9 cellular contexts compared by ENCODE assay signal in the genomic region with DNA sequence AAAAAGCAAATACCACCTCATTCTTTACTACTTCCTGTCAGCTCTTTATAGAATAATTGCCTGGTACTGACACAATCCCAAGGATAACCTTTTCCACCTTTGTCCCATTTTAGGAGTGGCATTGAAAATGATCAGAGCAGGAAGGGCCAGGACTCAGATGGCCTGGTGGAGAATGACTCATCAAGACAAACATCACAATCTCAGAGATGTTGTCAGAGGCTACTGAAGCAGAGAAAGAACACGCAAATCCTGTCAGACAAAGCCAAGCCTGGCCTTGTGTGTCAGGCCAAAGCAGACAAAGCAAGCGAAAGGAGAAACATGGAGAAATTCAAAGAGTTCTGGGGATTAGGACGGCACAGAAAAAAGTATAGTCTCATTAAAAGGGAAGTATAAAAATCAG. TPM values are rescaled to one million over a fixed set of nuclear protein-coding genes. Genes with fewer than 3 reads are reported as not detected.
DNase-seq lines count a peak whose midpoint lies in the region; ATAC-seq and TF ChIP-seq lines count a peak whose summit lies in the region.
"Had no signal": no experiment of that assay in that cellular context is flagged by ENCODE, and none has a peak within 500 bp of the region (broad histone marks: within the 10 kb centered on the region; RNA-seq: fewer than 3 reads in every experiment).

No MANE protein-coding gene starts in this region.

- H3K27ac Mint-ChIP-seq in progenitor cell of endocrine pancreas = peak overlapping the region; percentile 70

- peaks cover 5% of the 10 kb centered on the region for H3K4me1 Mint-ChIP-seq in progenitor cell of endocrine pancreas (ENCODE audit: low read depth)

- H4K20me1 ChIP-seq in GM23248 (ENCODE audit: insufficient read depth) = no peaks in the 10 kb centered on the region

- no peaks in the 10 kb centered on the region for H3K79me2 ChIP-seq in GM23248 (ENCODE audit: insufficient read depth)

- intact Hi-C loops in Panc1 (cut with micrococcal nuclease; ENCODE audit: unreplicated experiment) = no loop called here
- intact Hi-C loops in sciatic nerve (cut with DNase I) = no loop called here

- H3K27ac ChIP-seq in GM23248 (peak overlapping the region; percentile 28), Panc1 (ENCODE audit: low read length) (peak overlapping the region; percentile 63)

- POLR2A ChIA-PET in Panc1 (lab: Charles Lee) = no interaction called here

- no peaks in the 10 kb centered on the region for H3K27me3 ChIP-seq in GM23248 (replicated peaks; ENCODE audit: insufficient read depth)
- no peaks in the 10 kb centered on the region for H3K27me3 ChIP-seq in Panc1 (ENCODE audit: control insufficient read depth, insufficient read depth, low read length)
- H3K27me3 ChIP-seq: gastrocnemius medialis had no signal

- in situ Hi-C loops in GM23248 (cut with MboI) = no loop called here
- in situ Hi-C loops in Panc1 (cut with HindIII; ENCODE audit: low pct_unique_long_range_greater_than_20kb, low sequenced_read_pairs) = no loop called here

- peaks cover 24% of the 10 kb centered on the region for H3K4me1 ChIP-seq in GM23248 (ENCODE audit: insufficient read depth)
- H3K4me1 ChIP-seq in Panc1 (ENCODE audit: control insufficient read depth, insufficient read depth, low read length) = peaks cover 9% of the 10 kb centered on the region
- H3K4me1 ChIP-seq: gastrocnemius medialis had no signal

- no TSS peak for BruUV-seq in Panc1 (replicated peaks; lab: Mats Ljungman, UMichigan)

- CTCF ChIA-PET in Panc1 (lab: Charles Lee) = no interaction called here

- H3K9ac ChIP-seq in GM23248 = no peak overlapping the region

- WGBS in GM23248 (ENCODE audit: low coverage in 1 of 2, low lambda C conversion rate in 2 of 2, missing lambda C conversion rate in 2 of 2), 2 experiments = 62 to 79% methylated on average over 3 of the region's 3 CpGs

- TF ChIP-seq CTCF in Panc1 (IDR thresholded peaks at IDR 0.05) = no peak
- no peak for TF ChIP-seq CTCF in fibroblast of mammary gland (conservative IDR thresholded peaks at IDR 0.05; ENCODE audit: control insufficient read depth, insufficient read depth, low read depth, low read length)
- TF ChIP-seq CTCF in progenitor cell of endocrine pancreas (IDR thresholded peaks at IDR 0.05; ENCODE audit: unreplicated experiment) = no peak

- peaks cover 6% of the 10 kb centered on the region for H3K36me3 Mint-ChIP-seq in progenitor cell of endocrine pancreas (ENCODE audit: insufficient read depth)

- peak; percentile 77 for DNase-seq in GM23248
- peak; percentile 70 for DNase-seq in Panc1 (ENCODE audit: low read depth, low spot score)
- peak; percentile 90 for DNase-seq in fibroblast of mammary gland (ENCODE audit: low read depth)
- no peak for DNase-seq in progenitor cell of endocrine pancreas (ENCODE audit: low spot score, unreplicated experiment)
- no peak for DNase-seq in NCI-H2171 treated with DMSO at 0.1 percent for 48 hours (lab: John Stamatoyannopoulos, UW)
- DNase-seq in sciatic nerve (ENCODE audit: low spot score) = no peak
- DNase-seq: gastrocnemius medialis had no signal

- H3K27me3 Mint-ChIP-seq in progenitor cell of endocrine pancreas = no peaks in the 10 kb centered on the region

- H2AFZ ChIP-seq in GM23248 = peak overlapping the region; percentile 39; the same call in 1 of the 2 replicates

- no peak overlapping the region for H3K4me2 ChIP-seq in GM23248 (ENCODE audit: unreplicated experiment)

- no peaks in the 10 kb centered on the region for H3K9me3 ChIP-seq in GM23248 (ENCODE audit: low read depth)
- H3K9me3 ChIP-seq in Panc1 (ENCODE audit: control insufficient read depth, insufficient read depth, low read depth, low read length) = no peaks in the 10 kb centered on the region
- H3K9me3 ChIP-seq: gastrocnemius medialis had no signal

- H3K36me3 ChIP-seq in GM23248 (ENCODE audit: low read depth) (no peaks in the 10 kb centered on the region), Panc1 (ENCODE audit: control insufficient read depth, insufficient read depth, low read length) (no peaks in the 10 kb centered on the region; the same call in 1 of the 2 replicates)
- H3K36me3 ChIP-seq: gastrocnemius medialis had no signal

- ATAC-seq in Panc1 (peak; percentile 96), HG02884 (IDR thresholded peaks at IDR 0.05; ENCODE audit: unreplicated experiment) (no peak), sciatic nerve (no peak), HG03521 (IDR thresholded peaks at IDR 0.05; ENCODE audit: unreplicated experiment) (no peak)

- no peaks in the 10 kb centered on the region for H3K9me3 Mint-ChIP-seq in progenitor cell of endocrine pancreas (ENCODE audit: low read depth)

- H3K4me3 ChIP-seq in GM23248 (no peak overlapping the region), Panc1 (ENCODE audit: low read depth in 2 of 2, low read length in 2 of 2) (no peak overlapping the region), fibroblast of mammary gland (ENCODE audit: control insufficient read depth, low read depth, low read length) (no peak overlapping the region)
- H3K4me3 ChIP-seq: gastrocnemius medialis had no signal

- peaks cover 17% of the 10 kb centered on the region; the same call in 1 of the 2 replicates for H3F3A ChIP-seq in GM23248 (ENCODE audit: insufficient read depth)

- no peaks in the 10 kb centered on the region for H3K9me2 ChIP-seq in GM23248 (ENCODE audit: insufficient read depth)

- H3K4me3 Mint-ChIP-seq in progenitor cell of endocrine pancreas (ENCODE audit: low read depth) = no peak overlapping the region

RNA-seq across cellular contexts. Expression of gene NSUN6, which starts 40.9 kb away (rescaled TPM):
- total RNA-seq in GM23248 (2014; rRNA removed; shearing (Covaris generic)) = 4.1 and 6.1 TPM in 2 replicates
- 5.4 and 5.7 TPM in 2 replicates for polyA plus RNA-seq in GM23248 (2016; fragmentation: Nextera tagmentation; extraction: Ambion mirVana)
- total RNA-seq in Panc1 (2021; ENCODE audit: unreplicated experiment) = 4.3 TPM
- 2.4 TPM for polyA plus RNA-seq in Panc1 (2012; ENCODE audit: insufficient read length)
- total RNA-seq in progenitor cell of endocrine pancreas = 16.6 and 17.3 TPM in 2 replicates
- 20.9 TPM for total RNA-seq in sciatic nerve

RNA-seq across cellular contexts. Expression of gene ARL5B, which starts 48.7 kb away (rescaled TPM):
- 10.7 and 11.8 TPM in 2 replicates for total RNA-seq in GM23248 (2014; rRNA removed; shearing (Covaris generic))
- 5.2 TPM in 2 replicates for polyA plus RNA-seq in GM23248 (2016; fragmentation: Nextera tagmentation; extraction: Ambion mirVana)
- 12.2 TPM for total RNA-seq in Panc1 (2021; ENCODE audit: unreplicated experiment)
- polyA plus RNA-seq in Panc1 (2012; ENCODE audit: insufficient read length) = 4.0 TPM
- 52.7 and 54.2 TPM in 2 replicates for total RNA-seq in progenitor cell of endocrine pancreas
- 16.2 TPM for total RNA-seq in sciatic nerve

Comparison
In these comparisons a context has a peak if more than half of its experiments do, and no peak if none do; other contexts are left out.
1. DNase-seq: peak in GM23248 (single experiment), Panc1 (single experiment) and fibroblast of mammary gland (single experiment); none in progenitor cell of endocrine pancreas (single experiment), NCI-H2171 treated with DMSO at 0.1 percent for 48 hours (single experiment) and sciatic nerve (single experiment).